ENCODE assay signal across 8 cellular contexts in the genomic region with DNA sequence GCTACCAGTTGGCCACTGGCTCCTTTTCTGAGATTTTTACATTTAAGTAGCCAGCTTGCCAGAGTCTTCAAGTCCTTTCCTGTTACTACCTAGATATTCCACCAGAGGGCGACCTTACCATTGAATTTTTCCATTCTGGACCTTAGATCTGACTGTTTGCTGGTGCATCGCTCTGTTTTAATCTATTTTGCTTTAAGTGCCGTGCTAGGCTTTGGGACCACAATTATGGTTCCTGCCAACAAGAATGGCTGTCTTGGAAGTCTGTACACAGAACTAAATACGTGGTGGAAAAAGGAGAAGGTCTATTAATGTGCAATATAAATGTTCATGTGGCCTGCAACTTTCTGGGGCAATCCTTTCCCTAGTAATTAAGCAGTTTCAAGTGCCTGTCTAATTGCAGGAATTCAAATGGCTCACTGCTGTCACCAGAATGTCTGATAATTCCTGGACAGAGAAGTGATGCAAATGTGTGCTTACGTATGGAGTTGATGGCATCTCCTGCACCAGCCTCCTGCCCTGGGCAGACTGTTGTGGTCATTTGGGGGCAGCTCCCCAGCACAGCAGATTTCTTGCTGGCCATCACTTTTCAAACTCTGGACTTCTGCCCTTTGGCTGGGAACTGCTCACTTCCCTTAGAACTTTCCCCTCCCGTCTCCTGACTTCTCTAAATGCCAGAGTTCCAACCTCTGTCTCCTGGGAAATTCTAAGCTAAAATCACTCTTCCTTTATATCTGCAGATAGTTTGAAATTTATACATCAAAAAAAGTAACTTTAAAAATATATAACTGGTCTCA. TPM values are rescaled to one million over a fixed set of nuclear protein-coding genes. Genes with fewer than 3 reads are reported as not detected.
DNase-seq lines count a peak whose midpoint lies in the region; ATAC-seq and TF ChIP-seq lines count a peak whose summit lies in the region.

No MANE protein-coding gene starts in this region.

- ATAC-seq in RWPE2 (ENCODE audit: low read depth) (peak; percentile 58; the same call in 1 of the 3 replicates), HG02798 (IDR thresholded peaks at IDR 0.05; ENCODE audit: poor library complexity, unreplicated experiment) (no peak)

- no peak overlapping the region for H3K4me2 ChIP-seq in smooth muscle cell

- H3K9ac ChIP-seq in smooth muscle cell (ENCODE audit: low read depth) = no peak overlapping the region

- no peak overlapping the region for H3K27ac Mint-ChIP-seq in brain

- H3K36me3 Mint-ChIP-seq in brain = no peaks in the 10 kb centered on the region

- H2AFZ ChIP-seq in smooth muscle cell (ENCODE audit: low read depth) = no peak overlapping the region

- H3K4me1 ChIP-seq in RWPE2 (ENCODE audit: insufficient read depth, poor library complexity, severe bottlenecking) (no peaks in the 10 kb centered on the region), smooth muscle cell (ENCODE audit: low read depth) (peaks cover 1% of the 10 kb centered on the region)

- H3K27ac ChIP-seq in RWPE2 (ENCODE audit: poor library complexity, severe bottlenecking) (no peak overlapping the region), smooth muscle cell (ENCODE audit: low read depth) (no peak overlapping the region)

- no peaks in the 10 kb centered on the region for H3K79me2 ChIP-seq in smooth muscle cell (ENCODE audit: low read depth)

- DNase-seq in activated T-cell treated with anti-CD3 and anti-CD28 coated beads for 24 hours (ENCODE audit: low read depth) (peak; percentile 44), NAMALWA (ENCODE audit: low spot score) (peak; percentile 91), RWPE2 (ENCODE audit: low spot score) (no peak), iPS DF 4.7 (ENCODE audit: extremely low read depth, low spot score) (peak; percentile 81), smooth muscle cell (lab: John Stamatoyannopoulos, UW; ENCODE audit: unreplicated experiment) (no peak)
- DNase-seq in activated T-cell treated with anti-CD3 and anti-CD28 coated beads, Interleukin-2, amount 50 U/mL, for 1 hour = no peak

- H3K9me3 ChIP-seq in RWPE2 (ENCODE audit: severe bottlenecking) (no peaks in the 10 kb centered on the region), smooth muscle cell (replicated peaks; ENCODE audit: low read depth) (no peaks in the 10 kb centered on the region)

- no peaks in the 10 kb centered on the region for H4K20me1 ChIP-seq in smooth muscle cell (ENCODE audit: low read depth)

- H3K27me3 ChIP-seq in RWPE2 (ENCODE audit: insufficient read depth, poor library complexity, severe bottlenecking) = peaks cover 19% of the 10 kb centered on the region
- H3K27me3 ChIP-seq in smooth muscle cell (ENCODE audit: low read depth) = no peaks in the 10 kb centered on the region

- no peaks in the 10 kb centered on the region for H3K36me3 ChIP-seq in RWPE2 (ENCODE audit: low read depth)
- H3K36me3 ChIP-seq in smooth muscle cell (ENCODE audit: low read depth) = no peaks in the 10 kb centered on the region

- peaks cover 39% of the 10 kb centered on the region for H3K27me3 Mint-ChIP-seq in brain

- peak overlapping the region in 2 of 5 experiments; percentile 25 to 76 for H3K4me3 Mint-ChIP-seq in brain

- no peak overlapping the region for H3K4me3 ChIP-seq in RWPE2 (ENCODE audit: severe bottlenecking)
- H3K4me3 ChIP-seq in smooth muscle cell = no peak overlapping the region

- no peaks in the 10 kb centered on the region for H3F3A ChIP-seq in smooth muscle cell (ENCODE audit: low read depth)

- TF ChIP-seq CTCF in RWPE2 (IDR thresholded peaks at IDR 0.05; ENCODE audit: poor library complexity, severe bottlenecking) = peak; percentile 82
- peak; percentile 82 to 87 for TF ChIP-seq CTCF in brain (conservative IDR thresholded peaks at IDR 0.05)
- peak; percentile 77 for TF ChIP-seq CTCF in smooth muscle cell (IDR thresholded peaks at IDR 0.05; ENCODE audit: borderline replicate concordance, insufficient read depth, poor library complexity, severe bottlenecking)

- WGBS in smooth muscle cell (ENCODE audit: low lambda C conversion rate) = 27% methylated on average over 6 of the region's 6 CpGs

- peaks cover 6% of the 10 kb centered on the region for H3K4me1 Mint-ChIP-seq in brain

- no peaks in the 10 kb centered on the region for H3K9me3 Mint-ChIP-seq in brain

RNA-seq across cellular contexts. Expression of a gene that starts 5.6 kb away (rescaled TPM):
- polyA plus RNA-seq in brain (ENCODE audit: insufficient read depth, low read depth, low replicate concordance) (1.4 TPM), smooth muscle cell (0.26 TPM in 1 of 2 replicates, not detected in the other)
- total RNA-seq in smooth muscle cell = 0.09 TPM in 1 of 2 replicates, not detected in the other

RNA-seq across cellular contexts. Expression of a gene that starts 46.6 kb away (rescaled TPM):
- 181 TPM for polyA plus RNA-seq in brain (ENCODE audit: insufficient read depth, low read depth, low replicate concordance)
- 205 and 244 TPM in 2 replicates for total RNA-seq in smooth muscle cell
- polyA plus RNA-seq in smooth muscle cell = 162 and 197 TPM in 2 replicates

RNA-seq across cellular contexts. Expression of a gene that starts 58.4 kb away (rescaled TPM):
- polyA plus RNA-seq in brain (ENCODE audit: insufficient read depth, low read depth, low replicate concordance) (56.8 TPM), smooth muscle cell (1.1 and 1.3 TPM in 2 replicates)
- total RNA-seq in smooth muscle cell = 1.1 and 1.6 TPM in 2 replicates

Comparison
In these comparisons a context has a peak if more than half of its experiments do, and no peak if none do; other contexts are left out.
1. DNase-seq: peak in activated T-cell treated with anti-CD3 and anti-CD28 coated beads for 24 hours (single experiment), NAMALWA (single experiment) and iPS DF 4.7 (single experiment); none in activated T-cell treated with anti-CD3 and anti-CD28 coated beads, Interleukin-2, amount 50 U/mL, for 1 hour (single experiment), RWPE2 (single experiment) and smooth muscle cell (single experiment).
2. RNA of a gene that starts 58.4 kb away (polyA plus RNA-seq): 56.8 TPM in brain (single experiment); 1.1 to 1.3 TPM in smooth muscle cell; every median in the first group is over 10 times any median in the second.
3. Peak in every context shown above with its lines, with median percentiles within 50 percentile points of each other: CTCF ChIP-seq.